In the genomic region with DNA sequence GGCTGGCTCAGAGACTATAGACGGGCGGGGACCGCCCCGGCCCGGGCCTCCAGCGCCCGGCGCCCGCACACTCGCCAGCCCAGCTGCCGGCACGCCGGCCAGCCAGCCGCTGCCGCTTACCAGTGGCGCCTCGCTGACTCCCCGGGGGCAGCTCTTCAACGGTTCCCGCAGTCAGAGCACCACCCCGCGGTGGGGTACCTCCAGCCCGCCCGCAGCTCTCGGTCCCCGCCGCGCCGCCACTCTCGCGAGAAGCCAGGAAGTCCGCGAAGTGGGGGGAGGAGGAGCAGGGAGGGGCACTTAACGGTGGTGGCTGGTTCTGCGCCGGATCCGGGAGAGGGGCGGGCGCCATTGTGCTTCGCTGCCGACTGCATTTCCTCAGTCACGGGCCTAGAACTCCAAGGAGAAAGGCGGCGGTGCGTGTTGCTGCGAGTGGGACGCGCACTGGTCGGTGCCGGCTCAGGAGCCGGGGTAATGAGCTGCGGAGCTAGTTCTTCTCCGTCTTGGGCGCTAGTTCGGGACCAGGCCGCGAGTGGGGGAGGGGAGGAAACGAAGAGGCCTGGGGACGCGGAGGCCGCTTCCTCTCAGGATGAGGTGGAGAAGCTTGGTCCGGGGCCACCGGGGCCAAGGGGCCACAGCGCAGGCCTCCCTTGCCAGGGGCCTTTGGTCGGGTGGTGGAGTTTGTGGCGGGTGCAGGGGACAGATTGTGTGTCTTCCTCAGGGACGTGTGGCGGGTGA, we compare ENCODE assay signal across 1 cellular context.
TF ChIP-seq lines count a peak whose summit lies in the region.

A gene with protein sequence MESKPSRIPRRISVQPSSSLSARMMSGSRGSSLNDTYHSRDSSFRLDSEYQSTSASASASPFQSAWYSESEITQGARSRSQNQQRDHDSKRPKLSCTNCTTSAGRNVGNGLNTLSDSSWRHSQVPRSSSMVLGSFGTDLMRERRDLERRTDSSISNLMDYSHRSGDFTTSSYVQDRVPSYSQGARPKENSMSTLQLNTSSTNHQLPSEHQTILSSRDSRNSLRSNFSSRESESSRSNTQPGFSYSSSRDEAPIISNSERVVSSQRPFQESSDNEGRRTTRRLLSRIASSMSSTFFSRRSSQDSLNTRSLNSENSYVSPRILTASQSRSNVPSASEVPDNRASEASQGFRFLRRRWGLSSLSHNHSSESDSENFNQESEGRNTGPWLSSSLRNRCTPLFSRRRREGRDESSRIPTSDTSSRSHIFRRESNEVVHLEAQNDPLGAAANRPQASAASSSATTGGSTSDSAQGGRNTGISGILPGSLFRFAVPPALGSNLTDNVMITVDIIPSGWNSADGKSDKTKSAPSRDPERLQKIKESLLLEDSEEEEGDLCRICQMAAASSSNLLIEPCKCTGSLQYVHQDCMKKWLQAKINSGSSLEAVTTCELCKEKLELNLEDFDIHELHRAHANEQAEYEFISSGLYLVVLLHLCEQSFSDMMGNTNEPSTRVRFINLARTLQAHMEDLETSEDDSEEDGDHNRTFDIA (plus strand): TSS at position 313 of the 735 bp plus-strand sequence. CDS start 16,517 bp downstream, outside the sequence.

TF ChIP-seq in HEK293, 187 proteins besides CTCF, POLR2A, EP300 and RAD21 (continued from another document and continues in another):
- TF ChIP-seq, protein P1, sequence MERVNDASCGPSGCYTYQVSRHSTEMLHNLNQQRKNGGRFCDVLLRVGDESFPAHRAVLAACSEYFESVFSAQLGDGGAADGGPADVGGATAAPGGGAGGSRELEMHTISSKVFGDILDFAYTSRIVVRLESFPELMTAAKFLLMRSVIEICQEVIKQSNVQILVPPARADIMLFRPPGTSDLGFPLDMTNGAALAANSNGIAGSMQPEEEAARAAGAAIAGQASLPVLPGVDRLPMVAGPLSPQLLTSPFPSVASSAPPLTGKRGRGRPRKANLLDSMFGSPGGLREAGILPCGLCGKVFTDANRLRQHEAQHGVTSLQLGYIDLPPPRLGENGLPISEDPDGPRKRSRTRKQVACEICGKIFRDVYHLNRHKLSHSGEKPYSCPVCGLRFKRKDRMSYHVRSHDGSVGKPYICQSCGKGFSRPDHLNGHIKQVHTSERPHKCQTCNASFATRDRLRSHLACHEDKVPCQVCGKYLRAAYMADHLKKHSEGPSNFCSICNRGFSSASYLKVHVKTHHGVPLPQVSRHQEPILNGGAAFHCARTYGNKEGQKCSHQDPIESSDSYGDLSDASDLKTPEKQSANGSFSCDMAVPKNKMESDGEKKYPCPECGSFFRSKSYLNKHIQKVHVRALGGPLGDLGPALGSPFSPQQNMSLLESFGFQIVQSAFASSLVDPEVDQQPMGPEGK (tag by site-specific recombination; IDR thresholded peaks at IDR 0.05): peak; percentile 97
- peak; percentile 44 for TF ChIP-seq ZBTB48 (tag by site-specific recombination; IDR thresholded peaks at IDR 0.05)
- TF ChIP-seq, protein P2, sequence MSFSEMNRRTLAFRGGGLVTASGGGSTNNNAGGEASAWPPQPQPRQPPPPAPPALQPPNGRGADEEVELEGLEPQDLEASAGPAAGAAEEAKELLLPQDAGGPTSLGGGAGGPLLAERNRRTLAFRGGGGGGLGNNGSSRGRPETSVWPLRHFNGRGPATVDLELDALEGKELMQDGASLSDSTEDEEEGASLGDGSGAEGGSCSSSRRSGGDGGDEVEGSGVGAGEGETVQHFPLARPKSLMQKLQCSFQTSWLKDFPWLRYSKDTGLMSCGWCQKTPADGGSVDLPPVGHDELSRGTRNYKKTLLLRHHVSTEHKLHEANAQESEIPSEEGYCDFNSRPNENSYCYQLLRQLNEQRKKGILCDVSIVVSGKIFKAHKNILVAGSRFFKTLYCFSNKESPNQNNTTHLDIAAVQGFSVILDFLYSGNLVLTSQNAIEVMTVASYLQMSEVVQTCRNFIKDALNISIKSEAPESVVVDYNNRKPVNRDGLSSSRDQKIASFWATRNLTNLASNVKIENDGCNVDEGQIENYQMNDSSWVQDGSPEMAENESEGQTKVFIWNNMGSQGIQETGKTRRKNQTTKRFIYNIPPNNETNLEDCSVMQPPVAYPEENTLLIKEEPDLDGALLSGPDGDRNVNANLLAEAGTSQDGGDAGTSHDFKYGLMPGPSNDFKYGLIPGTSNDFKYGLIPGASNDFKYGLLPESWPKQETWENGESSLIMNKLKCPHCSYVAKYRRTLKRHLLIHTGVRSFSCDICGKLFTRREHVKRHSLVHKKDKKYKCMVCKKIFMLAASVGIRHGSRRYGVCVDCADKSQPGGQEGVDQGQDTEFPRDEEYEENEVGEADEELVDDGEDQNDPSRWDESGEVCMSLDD (tag by site-specific recombination; IDR thresholded peaks at IDR 0.05): peak; percentile 97
- TF ChIP-seq ZBTB44 (tag by site-specific recombination; IDR thresholded peaks at IDR 0.05): no peak
- TF ChIP-seq, protein P3, sequence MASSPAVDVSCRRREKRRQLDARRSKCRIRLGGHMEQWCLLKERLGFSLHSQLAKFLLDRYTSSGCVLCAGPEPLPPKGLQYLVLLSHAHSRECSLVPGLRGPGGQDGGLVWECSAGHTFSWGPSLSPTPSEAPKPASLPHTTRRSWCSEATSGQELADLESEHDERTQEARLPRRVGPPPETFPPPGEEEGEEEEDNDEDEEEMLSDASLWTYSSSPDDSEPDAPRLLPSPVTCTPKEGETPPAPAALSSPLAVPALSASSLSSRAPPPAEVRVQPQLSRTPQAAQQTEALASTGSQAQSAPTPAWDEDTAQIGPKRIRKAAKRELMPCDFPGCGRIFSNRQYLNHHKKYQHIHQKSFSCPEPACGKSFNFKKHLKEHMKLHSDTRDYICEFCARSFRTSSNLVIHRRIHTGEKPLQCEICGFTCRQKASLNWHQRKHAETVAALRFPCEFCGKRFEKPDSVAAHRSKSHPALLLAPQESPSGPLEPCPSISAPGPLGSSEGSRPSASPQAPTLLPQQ (tag by site-specific recombination; IDR thresholded peaks at IDR 0.05): peak; percentile 55
- TF ChIP-seq ZNF837 (tag by site-specific recombination; IDR thresholded peaks at IDR 0.05): no peak
- TF ChIP-seq PRDM4 (tag by site-specific recombination; IDR thresholded peaks at IDR 0.05): 0 out of 2 replicates have a peak, but pooled peaks have one; percentile 41
- no peak for TF ChIP-seq ZNF747 (tag by site-specific recombination; IDR thresholded peaks at IDR 0.05)
- TF ChIP-seq GLIS2 (tag by site-specific recombination; IDR thresholded peaks at IDR 0.05): peak; percentile 96
- peak; percentile 96 for TF ChIP-seq ZFP37 (tag by site-specific recombination; IDR thresholded peaks at IDR 0.05)
- no peak for TF ChIP-seq ZFP69B (tag by site-specific recombination; IDR thresholded peaks at IDR 0.05)
- no peak for TF ChIP-seq ZNF571 (tag by site-specific recombination; IDR thresholded peaks at IDR 0.05)
- no peak for TF ChIP-seq ZBTB49 (tag by site-specific recombination; IDR thresholded peaks at IDR 0.05; ENCODE audit: low read depth)
- TF ChIP-seq, protein P4, sequence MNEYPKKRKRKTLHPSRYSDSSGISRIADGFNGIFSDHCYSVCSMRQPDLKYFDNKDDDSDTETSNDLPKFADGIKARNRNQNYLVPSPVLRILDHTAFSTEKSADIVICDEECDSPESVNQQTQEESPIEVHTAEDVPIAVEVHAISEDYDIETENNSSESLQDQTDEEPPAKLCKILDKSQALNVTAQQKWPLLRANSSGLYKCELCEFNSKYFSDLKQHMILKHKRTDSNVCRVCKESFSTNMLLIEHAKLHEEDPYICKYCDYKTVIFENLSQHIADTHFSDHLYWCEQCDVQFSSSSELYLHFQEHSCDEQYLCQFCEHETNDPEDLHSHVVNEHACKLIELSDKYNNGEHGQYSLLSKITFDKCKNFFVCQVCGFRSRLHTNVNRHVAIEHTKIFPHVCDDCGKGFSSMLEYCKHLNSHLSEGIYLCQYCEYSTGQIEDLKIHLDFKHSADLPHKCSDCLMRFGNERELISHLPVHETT (tag by site-specific recombination; IDR thresholded peaks at IDR 0.05): peak; percentile 77; the same call in 1 of the 2 replicates
- no peak for TF ChIP-seq ZNF473 (tag by site-specific recombination; IDR thresholded peaks at IDR 0.05)
- TF ChIP-seq ZNF416 (tag by site-specific recombination; IDR thresholded peaks at IDR 0.05): no peak
- TF ChIP-seq ZNF391 (tag by site-specific recombination; IDR thresholded peaks at IDR 0.05; ENCODE audit: borderline replicate concordance, low read depth): no peak
- TF ChIP-seq ZNF10 (tag by site-specific recombination; IDR thresholded peaks at IDR 0.05): no peak
- TF ChIP-seq IKZF3 (tag by site-specific recombination; IDR thresholded peaks at IDR 0.05): no peak
- TF ChIP-seq, protein P5, sequence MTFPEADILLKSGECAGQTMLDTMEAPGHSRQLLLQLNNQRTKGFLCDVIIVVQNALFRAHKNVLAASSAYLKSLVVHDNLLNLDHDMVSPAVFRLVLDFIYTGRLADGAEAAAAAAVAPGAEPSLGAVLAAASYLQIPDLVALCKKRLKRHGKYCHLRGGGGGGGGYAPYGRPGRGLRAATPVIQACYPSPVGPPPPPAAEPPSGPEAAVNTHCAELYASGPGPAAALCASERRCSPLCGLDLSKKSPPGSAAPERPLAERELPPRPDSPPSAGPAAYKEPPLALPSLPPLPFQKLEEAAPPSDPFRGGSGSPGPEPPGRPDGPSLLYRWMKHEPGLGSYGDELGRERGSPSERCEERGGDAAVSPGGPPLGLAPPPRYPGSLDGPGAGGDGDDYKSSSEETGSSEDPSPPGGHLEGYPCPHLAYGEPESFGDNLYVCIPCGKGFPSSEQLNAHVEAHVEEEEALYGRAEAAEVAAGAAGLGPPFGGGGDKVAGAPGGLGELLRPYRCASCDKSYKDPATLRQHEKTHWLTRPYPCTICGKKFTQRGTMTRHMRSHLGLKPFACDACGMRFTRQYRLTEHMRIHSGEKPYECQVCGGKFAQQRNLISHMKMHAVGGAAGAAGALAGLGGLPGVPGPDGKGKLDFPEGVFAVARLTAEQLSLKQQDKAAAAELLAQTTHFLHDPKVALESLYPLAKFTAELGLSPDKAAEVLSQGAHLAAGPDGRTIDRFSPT (tag by site-specific recombination; IDR thresholded peaks at IDR 0.05): peak; percentile 27; the same call in 1 of the 2 replicates
- no peak; the same call in 1 of the 2 replicates for TF ChIP-seq REPIN1 (tag by site-specific recombination; IDR thresholded peaks at IDR 0.05; ENCODE audit: low read depth)
- no peak for TF ChIP-seq ZNF426 (tag by site-specific recombination; IDR thresholded peaks at IDR 0.05)
- TF ChIP-seq PBX3 (CRISPR knock-in tag; IDR thresholded peaks at IDR 0.05): 0 out of 2 replicates have a peak, but pooled peaks have one; percentile 26
- 0 out of 2 replicates have a peak, but pooled peaks have one; percentile 46 for TF ChIP-seq ZNF302 (tag by site-specific recombination; IDR thresholded peaks at IDR 0.05; ENCODE audit: low read depth)
- TF ChIP-seq, protein P6, sequence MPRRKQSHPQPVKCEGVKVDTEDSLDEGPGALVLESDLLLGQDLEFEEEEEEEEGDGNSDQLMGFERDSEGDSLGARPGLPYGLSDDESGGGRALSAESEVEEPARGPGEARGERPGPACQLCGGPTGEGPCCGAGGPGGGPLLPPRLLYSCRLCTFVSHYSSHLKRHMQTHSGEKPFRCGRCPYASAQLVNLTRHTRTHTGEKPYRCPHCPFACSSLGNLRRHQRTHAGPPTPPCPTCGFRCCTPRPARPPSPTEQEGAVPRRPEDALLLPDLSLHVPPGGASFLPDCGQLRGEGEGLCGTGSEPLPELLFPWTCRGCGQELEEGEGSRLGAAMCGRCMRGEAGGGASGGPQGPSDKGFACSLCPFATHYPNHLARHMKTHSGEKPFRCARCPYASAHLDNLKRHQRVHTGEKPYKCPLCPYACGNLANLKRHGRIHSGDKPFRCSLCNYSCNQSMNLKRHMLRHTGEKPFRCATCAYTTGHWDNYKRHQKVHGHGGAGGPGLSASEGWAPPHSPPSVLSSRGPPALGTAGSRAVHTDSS (tag by site-specific recombination; IDR thresholded peaks at IDR 0.05): no peak
